13 cellular contexts compared by ENCODE assay signal in genomic region chr11:35151896-35152295, GRCh38. TPM values are rescaled to one million over a fixed set of nuclear protein-coding genes. Genes with fewer than 3 reads are reported as not detected.
DNase-seq lines count a peak whose midpoint lies in the region; TF ChIP-seq lines count a peak whose summit lies in the region.
"Had no signal": no experiment of that assay in that cellular context is flagged by ENCODE, and none has a peak within 500 bp of the region (broad histone marks: within the 10 kb centered on the region; RNA-seq: fewer than 3 reads in every experiment).

No MANE protein-coding gene starts in this region.

- H3K4me1 Mint-ChIP-seq in endothelial cell (ENCODE audit: unreplicated experiment) (peaks cover 30% of the 10 kb centered on the region), progenitor cell of endocrine pancreas (ENCODE audit: low read depth) (peaks cover 10% of the 10 kb centered on the region)

- H3K27ac Mint-ChIP-seq in endothelial cell (ENCODE audit: unreplicated experiment) (peak overlapping the region; percentile 9), progenitor cell of endocrine pancreas (no peak overlapping the region)

- intact Hi-C loops in sigmoid colon (cut with DNase I) = loop anchor here (2.0 kb wide), 1 partner anchor 15 kb away; no protein-coding TSS in a partner anchor
- intact Hi-C loops in colonic mucosa (cut with DNase I) = no loop called here
- intact Hi-C loops in testis (cut with DNase I; ENCODE audit: low total_unique reads) = no loop called here

- H3K9me3 ChIP-seq in sigmoid colon (no peaks in the 10 kb centered on the region), colonic mucosa (no peaks in the 10 kb centered on the region), testis (no peaks in the 10 kb centered on the region)
- H3K9me3 ChIP-seq: psoas muscle had no signal

- H3K4me3 ChIP-seq in sigmoid colon = no peak overlapping the region
- H3K4me3 ChIP-seq in colonic mucosa = no peak overlapping the region
- H3K4me3 ChIP-seq in testis = no peak overlapping the region
- H3K4me3 ChIP-seq: PC-9, psoas muscle had no signal

- TF ChIP-seq POLR2A in sigmoid colon (IDR thresholded peaks at IDR 0.05) (no peak), testis (IDR thresholded peaks at IDR 0.05) (no peak)

- H3K27me3 Mint-ChIP-seq in endothelial cell (ENCODE audit: unreplicated experiment) = peaks cover 4% of the 10 kb centered on the region
- H3K27me3 Mint-ChIP-seq in progenitor cell of endocrine pancreas = peaks cover 23% of the 10 kb centered on the region

- DNase-seq in ELF-1 (ENCODE audit: low read depth, low spot score) (peak; percentile 95), RWPE1 (ENCODE audit: low spot score) (no peak), endothelial cell (ENCODE audit: low spot score) (no peak), sigmoid colon (no peak), progenitor cell of endocrine pancreas (ENCODE audit: low spot score, unreplicated experiment) (no peak), nucleus accumbens (lab: John Stamatoyannopoulos, UW) (no peak), colonic mucosa (no peak), testis (no peak)
- DNase-seq: effector CD4-positive, alpha-beta T cell; MM.1S; PC-9; psoas muscle; stimulated activated CD4-positive, alpha-beta T cell treated with anti-CD3 and anti-CD28 coated beads, Interleukin-2, amount 100 ng/mL, for 48 hours had no signal

- H3K36me3 ChIP-seq in sigmoid colon = no peaks in the 10 kb centered on the region
- no peaks in the 10 kb centered on the region for H3K36me3 ChIP-seq in colonic mucosa
- no peaks in the 10 kb centered on the region for H3K36me3 ChIP-seq in testis (ENCODE audit: low read depth, missing control alignments)

- H3K27me3 ChIP-seq in sigmoid colon = no peaks in the 10 kb centered on the region
- H3K27me3 ChIP-seq in colonic mucosa = no peaks in the 10 kb centered on the region
- H3K27me3 ChIP-seq in testis = no peaks in the 10 kb centered on the region

- POLR2A ChIA-PET in RWPE1 (lab: Yijun Ruan, JAX; ENCODE audit: low non-redundant PET) = no interaction called here

- H3K27ac ChIP-seq in RWPE1 = peak overlapping the region; percentile 42
- H3K27ac ChIP-seq in sigmoid colon = peak overlapping the region in 3 of 4 donors; percentile 17 to 31 (median 29)
- H3K27ac ChIP-seq in colonic mucosa = no peak overlapping the region
- no peak overlapping the region for H3K27ac ChIP-seq in testis
- H3K27ac ChIP-seq: psoas muscle had no signal

- TF ChIP-seq CTCF in RWPE1 (conservative IDR thresholded peaks at IDR 0.05; ENCODE audit: low read depth) = no peak
- TF ChIP-seq CTCF in endothelial cell (IDR thresholded peaks at IDR 0.05; ENCODE audit: unreplicated experiment) = no peak
- no peak for TF ChIP-seq CTCF in sigmoid colon (IDR thresholded peaks at IDR 0.05)
- TF ChIP-seq CTCF in progenitor cell of endocrine pancreas (IDR thresholded peaks at IDR 0.05; ENCODE audit: unreplicated experiment) = no peak
- TF ChIP-seq CTCF in colonic mucosa (IDR thresholded peaks at IDR 0.05) = no peak
- TF ChIP-seq CTCF in testis (IDR thresholded peaks at IDR 0.05) = no peak

- no peaks in the 10 kb centered on the region for H3K9me3 Mint-ChIP-seq in endothelial cell (ENCODE audit: unreplicated experiment)
- H3K9me3 Mint-ChIP-seq in progenitor cell of endocrine pancreas (ENCODE audit: low read depth) = no peaks in the 10 kb centered on the region

- no peak overlapping the region for H3K9ac ChIP-seq in colonic mucosa (ENCODE audit: low read depth in 2 of 2, low read length in 2 of 2)

- peaks cover 26% of the 10 kb centered on the region for H3K36me3 Mint-ChIP-seq in endothelial cell (ENCODE audit: low read depth, unreplicated experiment)
- H3K36me3 Mint-ChIP-seq in progenitor cell of endocrine pancreas (ENCODE audit: insufficient read depth) = no peaks in the 10 kb centered on the region

- CTCF ChIA-PET in RWPE1 (lab: Yijun Ruan, JAX) = interaction anchor here (0.6 to 0.8 kb wide), 4 partner anchors 123 to 817 kb away, joined by 3 read pairs; no protein-coding TSS in a partner anchor

- H3K4me1 ChIP-seq in sigmoid colon (peaks cover 0 to 70% (median 30%) of the 10 kb centered on the region in 4 donors), colonic mucosa (no peaks in the 10 kb centered on the region), testis (no peaks in the 10 kb centered on the region)
- H3K4me1 ChIP-seq: psoas muscle had no signal

- H3K4me3 Mint-ChIP-seq in endothelial cell (ENCODE audit: unreplicated experiment) (no peak overlapping the region), progenitor cell of endocrine pancreas (ENCODE audit: low read depth) (no peak overlapping the region)

- WGBS in sigmoid colon, 2 donors = 65 to 81% methylated on average over 3 of the region's 3 CpGs
- 75 to 78% methylated on average over 3 of the region's 3 CpGs for WGBS in testis, 2 donors

- TF ChIP-seq EP300 in sigmoid colon (IDR thresholded peaks at IDR 0.05) = no peak

RNA-seq across cellular contexts. Expression of gene CD44, which starts 12.9 kb away (rescaled TPM):
- total RNA-seq in endothelial cell (ENCODE audit: unreplicated experiment) = 155 TPM
- total RNA-seq in sigmoid colon = 100 to 1,000 TPM in 2 of 4 donors, 10 to 100 TPM in 2; 74.2 to 228 (median 119) TPM
- polyA plus RNA-seq in sigmoid colon = 100 to 1,000 TPM in 1 of 3 donors, 10 to 100 TPM in 2; 28.4 to 154 (median 37.8) TPM
- 1.9 and 3.8 TPM in 2 replicates for total RNA-seq in progenitor cell of endocrine pancreas
- 100 to 1,000 TPM; 152 to 171 TPM for total RNA-seq in colonic mucosa
- total RNA-seq in testis = 10 to 100 TPM in 1 of 2 donors, 1 to 10 TPM in 1; 4.0 to 13.4 TPM
- 44.5 TPM for polyA plus RNA-seq in testis (ENCODE audit: insufficient read depth, low read depth, low replicate concordance)

Comparison
In these comparisons a context has a peak if more than half of its experiments do, and no peak if none do; other contexts are left out.
1. H3K27ac ChIP-seq: peak in RWPE1 (single experiment) and sigmoid colon (3 of 4); none in colonic mucosa (single experiment) and testis (0 of 2).
2. RNA of gene CD44, which starts 12.9 kb away (total RNA-seq): 152 to 171 TPM in colonic mucosa, 74.2 to 228 TPM in sigmoid colon and 155 TPM in endothelial cell (single experiment); 4.0 to 13.4 TPM in testis and 1.9 to 3.8 TPM in progenitor cell of endocrine pancreas; every median in the first group is over 4 times any median in the second.